ENCODE assay signal across 8 cellular contexts in genomic region chr17:2025220-2025621, GRCh38.
DNase-seq lines count a peak whose midpoint lies in the region; ATAC-seq and FAIRE-seq lines count a peak whose summit lies in the region.

RTN4RL1 (minus strand) TSS chr17:2025334; CDS start chr17:2024865, 469 bp downstream.

- peaks cover 12 to 21% of the 10 kb centered on the region in 2 donors for H3K4me1 Mint-ChIP-seq in effector memory CD8-positive, alpha-beta T cell (ENCODE audit: low read depth in 2 of 2)
- peaks cover 20 to 43% of the 10 kb centered on the region in 2 donors for H3K4me1 Mint-ChIP-seq in stimulated activated naive B cell treated with anti-CD40 and anti-IgM and Interleukin-4, amounts not matched to agents 10 μg/mL and 1 μg/mL and 100 μg/mL, for 72 hours

- peak within 1 kb of the TSS in 1 of 2 donors; percentile 23 for H3K27ac Mint-ChIP-seq in effector memory CD8-positive, alpha-beta T cell
- H3K27ac Mint-ChIP-seq in stimulated activated naive B cell treated with anti-CD40 and anti-IgM and Interleukin-4, amounts not matched to agents 10 μg/mL and 1 μg/mL and 100 μg/mL, for 72 hours: peak within 1 kb of the TSS; percentile 2

- H3K36me3 Mint-ChIP-seq in effector memory CD8-positive, alpha-beta T cell (ENCODE audit: insufficient read depth): peaks cover 15% of the 10 kb centered on the region
- no peaks in the 10 kb centered on the region for H3K36me3 Mint-ChIP-seq in stimulated activated naive B cell treated with anti-CD40 and anti-IgM and Interleukin-4, amounts not matched to agents 10 μg/mL and 1 μg/mL and 100 μg/mL, for 72 hours

- H3K4me3 Mint-ChIP-seq in effector memory CD8-positive, alpha-beta T cell: peak within 1 kb of the TSS; percentile 79 to 81
- peak within 1 kb of the TSS; percentile 76 to 82 for H3K4me3 Mint-ChIP-seq in stimulated activated naive B cell treated with anti-CD40 and anti-IgM and Interleukin-4, amounts not matched to agents 10 μg/mL and 1 μg/mL and 100 μg/mL, for 72 hours

- DNase-seq in NCI-H2196 treated with DMSO at 0.1 percent for 48 hours (lab: John Stamatoyannopoulos, UW; ENCODE audit: unreplicated experiment) (peak; percentile 46), middle frontal gyrus (ENCODE audit: extremely low spot score, low spot score) (peak; percentile 51), RCC 7860 (ENCODE audit: low spot score) (no peak)
- peak; percentile 48 to 60 for DNase-seq in activated CD8-positive, alpha-beta memory T cell treated with anti-CD3 and anti-CD28 coated beads for 4 hours (ENCODE audit: low read depth in 2 of 2)
- peak; percentile 50 to 62 (median 56) for DNase-seq in effector memory CD8-positive, alpha-beta T cell
- DNase-seq in stimulated activated naive B cell treated with anti-CD40 and anti-IgM and Interleukin-4, amounts not matched to agents 10 μg/mL and 1 μg/mL and 100 μg/mL, for 72 hours: no peak

- H3K4me3 ChIP-seq in GM08714 (ENCODE audit: low read length): peak within 1 kb of the TSS; percentile 20; the same call in 1 of the 2 replicates

- H3K9me3 Mint-ChIP-seq in effector memory CD8-positive, alpha-beta T cell: no peaks in the 10 kb centered on the region
- no peaks in the 10 kb centered on the region for H3K9me3 Mint-ChIP-seq in stimulated activated naive B cell treated with anti-CD40 and anti-IgM and Interleukin-4, amounts not matched to agents 10 μg/mL and 1 μg/mL and 100 μg/mL, for 72 hours

- FAIRE-seq in RCC 7860 (lab: Jason Lieb, UNC): no peak

- peak; percentile 43 for ATAC-seq in effector memory CD8-positive, alpha-beta T cell (replicated peaks)
- ATAC-seq in stimulated activated naive B cell treated with anti-CD40 and anti-IgM and Interleukin-4, amounts not matched to agents 10 μg/mL and 1 μg/mL and 100 μg/mL, for 72 hours (replicated peaks): peak in 1 of 2 donors; percentile 3
- no peak for ATAC-seq in GM21526 (IDR thresholded peaks at IDR 0.05; ENCODE audit: low FRiP score, unreplicated experiment)

- peaks cover 14 to 46% of the 10 kb centered on the region in 2 donors for H3K27me3 Mint-ChIP-seq in effector memory CD8-positive, alpha-beta T cell
- peaks cover 50 to 63% of the 10 kb centered on the region in 2 donors for H3K27me3 Mint-ChIP-seq in stimulated activated naive B cell treated with anti-CD40 and anti-IgM and Interleukin-4, amounts not matched to agents 10 μg/mL and 1 μg/mL and 100 μg/mL, for 72 hours

Comparison
In these comparisons a context has a peak if more than half of its experiments do, and no peak if none do; other contexts are left out.
1. DNase-seq: peak in NCI-H2196 treated with DMSO at 0.1 percent for 48 hours (single experiment), activated CD8-positive, alpha-beta memory T cell treated with anti-CD3 and anti-CD28 coated beads for 4 hours (2 of 2), effector memory CD8-positive, alpha-beta T cell (3 of 3) and middle frontal gyrus (single experiment); none in stimulated activated naive B cell treated with anti-CD40 and anti-IgM and Interleukin-4, amounts not matched to agents 10 μg/mL and 1 μg/mL and 100 μg/mL, for 72 hours (single experiment) and RCC 7860 (single experiment).